In the genomic region with DNA sequence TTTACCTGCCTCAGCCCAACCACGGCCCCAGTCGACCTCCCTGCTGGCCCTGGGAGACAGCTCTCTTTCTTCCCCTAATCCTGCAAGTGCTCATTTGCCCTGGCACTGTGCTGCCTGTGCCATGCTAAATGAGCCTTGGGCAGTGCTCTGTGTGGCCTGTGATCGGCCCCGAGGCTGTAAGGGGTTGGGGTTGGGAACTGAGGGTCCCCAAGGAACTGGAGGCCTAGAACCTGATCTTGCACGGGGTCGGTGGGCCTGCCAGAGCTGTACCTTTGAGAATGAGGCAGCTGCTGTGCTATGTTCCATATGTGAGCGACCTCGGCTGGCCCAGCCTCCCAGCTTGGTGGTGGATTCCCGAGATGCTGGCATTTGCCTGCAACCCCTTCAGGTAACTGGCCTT, we compare ENCODE assay signal across 1 cellular context.
A peak's percentile ranks its signal among the peaks of the same experiment; 100 is the strongest.
TF ChIP-seq lines count a peak whose summit lies in the region.

No MANE protein-coding gene starts in this region.

TF ChIP-seq in GM12878, 131 proteins besides CTCF, POLR2A, EP300 and RAD21:
- TF ChIP-seq, protein P1, sequence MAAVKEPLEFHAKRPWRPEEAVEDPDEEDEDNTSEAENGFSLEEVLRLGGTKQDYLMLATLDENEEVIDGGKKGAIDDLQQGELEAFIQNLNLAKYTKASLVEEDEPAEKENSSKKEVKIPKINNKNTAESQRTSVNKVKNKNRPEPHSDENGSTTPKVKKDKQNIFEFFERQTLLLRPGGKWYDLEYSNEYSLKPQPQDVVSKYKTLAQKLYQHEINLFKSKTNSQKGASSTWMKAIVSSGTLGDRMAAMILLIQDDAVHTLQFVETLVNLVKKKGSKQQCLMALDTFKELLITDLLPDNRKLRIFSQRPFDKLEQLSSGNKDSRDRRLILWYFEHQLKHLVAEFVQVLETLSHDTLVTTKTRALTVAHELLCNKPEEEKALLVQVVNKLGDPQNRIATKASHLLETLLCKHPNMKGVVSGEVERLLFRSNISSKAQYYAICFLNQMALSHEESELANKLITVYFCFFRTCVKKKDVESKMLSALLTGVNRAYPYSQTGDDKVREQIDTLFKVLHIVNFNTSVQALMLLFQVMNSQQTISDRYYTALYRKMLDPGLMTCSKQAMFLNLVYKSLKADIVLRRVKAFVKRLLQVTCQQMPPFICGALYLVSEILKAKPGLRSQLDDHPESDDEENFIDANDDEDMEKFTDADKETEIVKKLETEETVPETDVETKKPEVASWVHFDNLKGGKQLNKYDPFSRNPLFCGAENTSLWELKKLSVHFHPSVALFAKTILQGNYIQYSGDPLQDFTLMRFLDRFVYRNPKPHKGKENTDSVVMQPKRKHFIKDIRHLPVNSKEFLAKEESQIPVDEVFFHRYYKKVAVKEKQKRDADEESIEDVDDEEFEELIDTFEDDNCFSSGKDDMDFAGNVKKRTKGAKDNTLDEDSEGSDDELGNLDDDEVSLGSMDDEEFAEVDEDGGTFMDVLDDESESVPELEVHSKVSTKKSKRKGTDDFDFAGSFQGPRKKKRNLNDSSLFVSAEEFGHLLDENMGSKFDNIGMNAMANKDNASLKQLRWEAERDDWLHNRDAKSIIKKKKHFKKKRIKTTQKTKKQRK (IDR thresholded peaks at IDR 0.05; ENCODE audit: low read depth, low read length): no peak
- TF ChIP-seq POLR2AphosphoS5 (IDR thresholded peaks at IDR 0.05; ENCODE audit: low read length) (peak; percentile 0; the same call in 1 of the 2 replicates), NR2C2 (IDR thresholded peaks at IDR 0.05; ENCODE audit: borderline replicate concordance, control insufficient read depth, insufficient read length, low read depth) (no peak)
